ENCODE assay signal across 9 cellular contexts in genomic region chr3:2921903-2922302, GRCh38.
A peak's percentile ranks its signal among the peaks of the same experiment; 100 is the strongest.
DNase-seq lines count a peak whose midpoint lies in the region; ATAC-seq and TF ChIP-seq lines count a peak whose summit lies in the region.
"Had no signal": no experiment of that assay in that cellular context is flagged by ENCODE, and none has a peak within 500 bp of the region (broad histone marks: within the 10 kb centered on the region; RNA-seq: fewer than 3 reads in every experiment).

No MANE protein-coding gene starts in this region.

- no peaks in the 10 kb centered on the region for H3K36me3 ChIP-seq in neural progenitor cell
- H3K36me3 ChIP-seq: BLaER1 treated with 17β-estradiol and CSF1 and Interleukin-3, amounts not matched to agents 10 nM and 100 nM had no signal

- no peaks in the 10 kb centered on the region for H3K4me1 Mint-ChIP-seq in central memory CD8-positive, alpha-beta T cell
- peaks cover 2% of the 10 kb centered on the region for H3K4me1 Mint-ChIP-seq in neural progenitor cell

- peaks cover 8% of the 10 kb centered on the region for H3K4me1 ChIP-seq in neural progenitor cell

- H3F3A ChIP-seq in neural progenitor cell (ENCODE audit: low read depth): no peaks in the 10 kb centered on the region

- peak; percentile 57 for TF ChIP-seq CTCF in neural progenitor cell (IDR thresholded peaks at IDR 0.05)

- H3K9ac ChIP-seq in neural progenitor cell: no peak overlapping the region
- H3K9ac ChIP-seq: BLaER1 treated with 17β-estradiol and CSF1 and Interleukin-3, amounts not matched to agents 10 nM and 100 nM had no signal

- H3K36me3 Mint-ChIP-seq in central memory CD8-positive, alpha-beta T cell (ENCODE audit: insufficient read depth): no peaks in the 10 kb centered on the region
- H3K36me3 Mint-ChIP-seq in neural progenitor cell: peaks cover 3% of the 10 kb centered on the region

- H3K79me2 ChIP-seq in neural progenitor cell (ENCODE audit: low read depth): no peaks in the 10 kb centered on the region

- no peak overlapping the region for H2AFZ ChIP-seq in neural progenitor cell (replicated peaks)

- H3K27me3 Mint-ChIP-seq in central memory CD8-positive, alpha-beta T cell: peaks cover 12% of the 10 kb centered on the region
- no peaks in the 10 kb centered on the region for H3K27me3 Mint-ChIP-seq in neural progenitor cell (ENCODE audit: insufficient read depth, low read depth)

- ATAC-seq in HG02678 (IDR thresholded peaks at IDR 0.05; ENCODE audit: unreplicated experiment): peak; percentile 68
- ATAC-seq in central memory CD8-positive, alpha-beta T cell (replicated peaks; ENCODE audit: extremely low read depth, poor library complexity, severe bottlenecking): peak; percentile 43
- ATAC-seq in HG03439 (IDR thresholded peaks at IDR 0.05; ENCODE audit: unreplicated experiment): no peak

- H3K4me3 ChIP-seq in neural progenitor cell: no peak overlapping the region
- H3K4me3 ChIP-seq: BLaER1 treated with 17β-estradiol and CSF1 and Interleukin-3, amounts not matched to agents 10 nM and 100 nM had no signal

- no peaks in the 10 kb centered on the region for H4K20me1 ChIP-seq in neural progenitor cell (ENCODE audit: low read depth)
- H4K20me1 ChIP-seq: BLaER1 treated with 17β-estradiol and CSF1 and Interleukin-3, amounts not matched to agents 10 nM and 100 nM had no signal

- H3K27ac Mint-ChIP-seq in central memory CD8-positive, alpha-beta T cell (ENCODE audit: low read depth): no peak overlapping the region
- no peak overlapping the region for H3K27ac Mint-ChIP-seq in neural progenitor cell

- H3K9me3 Mint-ChIP-seq in central memory CD8-positive, alpha-beta T cell: no peaks in the 10 kb centered on the region
- H3K9me3 Mint-ChIP-seq in neural progenitor cell: peaks cover 16% of the 10 kb centered on the region

- no peak overlapping the region for H3K4me2 ChIP-seq in neural progenitor cell
- H3K4me2 ChIP-seq: BLaER1 treated with 17β-estradiol and CSF1 and Interleukin-3, amounts not matched to agents 10 nM and 100 nM had no signal

- no peaks in the 10 kb centered on the region for H3K9me3 ChIP-seq in neural progenitor cell (ENCODE audit: low read depth)

- H3K4me3 Mint-ChIP-seq in central memory CD8-positive, alpha-beta T cell: no peak overlapping the region
- no peak overlapping the region for H3K4me3 Mint-ChIP-seq in neural progenitor cell

- DNase-seq in NCI-H345 (lab: John Stamatoyannopoulos, UW) (peak; percentile 2), NCI-H345 treated with DMSO at 0.1 percent for 48 hours (lab: John Stamatoyannopoulos, UW; ENCODE audit: unreplicated experiment) (no peak), NCI-H146 treated with DMSO at 0.1 percent for 48 hours (lab: John Stamatoyannopoulos, UW; ENCODE audit: unreplicated experiment) (peak; percentile 22), neural progenitor cell (ENCODE audit: low spot score) (peak; percentile 21), COR-L47 (lab: John Stamatoyannopoulos, UW) (no peak)
- no peak for DNase-seq in central memory CD8-positive, alpha-beta T cell (ENCODE audit: low spot score in 2 of 2)

- no peak overlapping the region for H3K27ac ChIP-seq in neural progenitor cell
- H3K27ac ChIP-seq: BLaER1 treated with 17β-estradiol and CSF1 and Interleukin-3, amounts not matched to agents 10 nM and 100 nM had no signal

- H3K27me3 ChIP-seq in neural progenitor cell: no peaks in the 10 kb centered on the region
- H3K27me3 ChIP-seq: BLaER1 treated with 17β-estradiol and CSF1 and Interleukin-3, amounts not matched to agents 10 nM and 100 nM had no signal

Comparison
In these comparisons a context has a peak if more than half of its experiments do, and no peak if none do; other contexts are left out.
1. DNase-seq: peak in NCI-H345 (single experiment), NCI-H146 treated with DMSO at 0.1 percent for 48 hours (single experiment) and neural progenitor cell (single experiment); none in NCI-H345 treated with DMSO at 0.1 percent for 48 hours (single experiment), central memory CD8-positive, alpha-beta T cell (0 of 2) and COR-L47 (single experiment).